In genomic region chr10:99470327-99470726, GRCh38 we compare ENCODE assay signal across 22 cellular contexts.
"Had no signal": no experiment of that assay in that cellular context is flagged by ENCODE, and none has a peak within 500 bp of the region (broad histone marks: within the 10 kb centered on the region; RNA-seq: fewer than 3 reads in every experiment).

No MANE protein-coding gene starts in this region.

- H3K27ac Mint-ChIP-seq: naive thymus-derived CD8-positive, alpha-beta T cell; stimulated activated effector memory CD8-positive, alpha-beta T cell treated with anti-CD3 and anti-CD28 coated beads, Interleukin-12 subunit alpha, Interleukin-12 subunit beta, amount 100 ng/mL, for 72 hours; stimulated activated naive CD8-positive, alpha-beta T cell treated with anti-CD3 and anti-CD28 coated beads, Interleukin-15, Interleukin-2, amounts not matched to agents 100 ng/mL and 50 ng/mL, for 24 hours had no signal

- H3K36me3 ChIP-seq: heart left ventricle, neutrophil, right lobe of liver, tibial nerve, upper lobe of right lung, vagina had no signal

- ATAC-seq: esophagus mucosa; heart left ventricle; mucosa of descending colon; naive thymus-derived CD8-positive, alpha-beta T cell; psoas muscle; right lobe of liver; stimulated activated effector memory CD8-positive, alpha-beta T cell treated with anti-CD3 and anti-CD28 coated beads, Interleukin-12 subunit alpha, Interleukin-12 subunit beta, amount 100 ng/mL, for 72 hours; upper lobe of right lung had no signal

- H3K36me3 Mint-ChIP-seq: naive thymus-derived CD8-positive, alpha-beta T cell; stimulated activated effector memory CD8-positive, alpha-beta T cell treated with anti-CD3 and anti-CD28 coated beads, Interleukin-12 subunit alpha, Interleukin-12 subunit beta, amount 100 ng/mL, for 72 hours had no signal

- DNase-seq: dorsolateral prefrontal cortex; effector CD8-positive, alpha-beta T cell; heart left ventricle; hippocampal formation; kidney glomerular epithelial cell; mucosa of descending colon; naive thymus-derived CD8-positive, alpha-beta T cell; psoas muscle; retina; right lobe of liver; stimulated activated CD4-positive, alpha-beta T cell treated with anti-CD3 and anti-CD28 coated beads, Interleukin-4, amount 100 ng/mL, for 1 hour; stimulated activated CD8-positive, alpha-beta memory T cell treated with anti-CD3 and anti-CD28 coated beads, Interleukin-4, amount 100 ng/mL, for 48 hours; upper lobe of right lung had no signal

- H3K27me3 ChIP-seq: right lobe of liver, vagina had no signal

- H3K4me1 Mint-ChIP-seq: naive thymus-derived CD8-positive, alpha-beta T cell; stimulated activated effector memory CD8-positive, alpha-beta T cell treated with anti-CD3 and anti-CD28 coated beads, Interleukin-12 subunit alpha, Interleukin-12 subunit beta, amount 100 ng/mL, for 72 hours had no signal

- H3K4me3 Mint-ChIP-seq: naive thymus-derived CD8-positive, alpha-beta T cell; stimulated activated effector memory CD8-positive, alpha-beta T cell treated with anti-CD3 and anti-CD28 coated beads, Interleukin-12 subunit alpha, Interleukin-12 subunit beta, amount 100 ng/mL, for 72 hours; stimulated activated naive CD8-positive, alpha-beta T cell treated with anti-CD3 and anti-CD28 coated beads, Interleukin-15, Interleukin-2, amounts not matched to agents 100 ng/mL and 50 ng/mL, for 24 hours had no signal

- H3K27ac ChIP-seq: dorsolateral prefrontal cortex, heart left ventricle, neutrophil, psoas muscle, right lobe of liver, tibial nerve, upper lobe of right lung, vagina had no signal

- H3K9me3 ChIP-seq: heart left ventricle, mucosa of descending colon, neutrophil, psoas muscle, right lobe of liver, tibial nerve, upper lobe of right lung, vagina had no signal

- H3K9me3 Mint-ChIP-seq: naive thymus-derived CD8-positive, alpha-beta T cell; stimulated activated effector memory CD8-positive, alpha-beta T cell treated with anti-CD3 and anti-CD28 coated beads, Interleukin-12 subunit alpha, Interleukin-12 subunit beta, amount 100 ng/mL, for 72 hours; stimulated activated naive CD8-positive, alpha-beta T cell treated with anti-CD3 and anti-CD28 coated beads, Interleukin-15, Interleukin-2, amounts not matched to agents 100 ng/mL and 50 ng/mL, for 24 hours had no signal

- H3K4me3 ChIP-seq: dorsolateral prefrontal cortex, heart left ventricle, mucosa of descending colon, psoas muscle, right lobe of liver, tibial nerve, upper lobe of right lung, vagina had no signal

- H3K4me1 ChIP-seq: heart left ventricle, psoas muscle, right lobe of liver, tibial nerve, upper lobe of right lung, vagina had no signal

- FAIRE-seq: endometrium, frontal cortex, islet of Langerhans had no signal
